ENCODE assay signal across 28 cellular contexts in genomic region chr17:39246274-39246673, GRCh38. TPM values are rescaled to one million over a fixed set of nuclear protein-coding genes. Genes with fewer than 3 reads are reported as not detected.
DNase-seq lines count a peak whose midpoint lies in the region; ATAC-seq, FAIRE-seq and TF ChIP-seq lines count a peak whose summit lies in the region.
"Had no signal": no experiment of that assay in that cellular context is flagged by ENCODE, and none has a peak within 500 bp of the region (broad histone marks: within the 10 kb centered on the region; RNA-seq: fewer than 3 reads in every experiment).

No MANE protein-coding gene starts in this region.

- H3K9me3 ChIP-seq in neuronal stem cell (replicated peaks in 1 of 2; ENCODE audit: control insufficient read depth in 2 of 2, insufficient read depth in 1 of 2, low read depth in 1 of 2, low read length in 2 of 2), result no peaks in the 10 kb centered on the region
- H3K9me3 ChIP-seq in CD8-positive, alpha-beta T cell (ENCODE audit: low read length), result no peaks in the 10 kb centered on the region
- H3K9me3 ChIP-seq: heart left ventricle, prostate gland, SJCRH30 had no signal

- CTCF ChIA-PET in CD8-positive, alpha-beta T cell (lab: Charles Lee), result interaction anchor here (0.8 to 20.4 kb wide), 7 partner anchors 14 to 570 kb away, joined by 3 to 429 read pairs (median 4); partner anchors contain the start of gene RPL19

- WGBS in neuronal stem cell (ENCODE audit: extremely low coverage in 2 of 2, insufficient read length in 2 of 2, insufficient replicate concordance in 1 of 2), 2 donors, result no CpG with 5 or more reads among the region's 3 CpGs

- intact Hi-C loops in CD8-positive, alpha-beta T cell (cut with DNase I, micrococcal nuclease), result no loop called here

- no peak overlapping the region for H3K9ac ChIP-seq in neuronal stem cell (ENCODE audit: low read depth, low read length, poor library complexity)
- H3K9ac ChIP-seq: neural progenitor cell had no signal

- no peak overlapping the region for H2BK15ac ChIP-seq in neuronal stem cell (ENCODE audit: low read length)

- no peak overlapping the region for H3K27ac Mint-ChIP-seq in CD8-positive, alpha-beta T cell
- no peak overlapping the region for H3K27ac Mint-ChIP-seq in progenitor cell of endocrine pancreas
- H3K27ac Mint-ChIP-seq: activated CD8-positive, alpha-beta T cell treated with anti-CD3 and anti-CD28 coated beads, Interleukin-2, amount 10 ng/mL, durations not matched to agents 7 days and 5 days; neural progenitor cell; type B pancreatic cell had no signal

- no peak for ATAC-seq in CD8-positive, alpha-beta T cell
- ATAC-seq: activated CD4-positive, CD25-positive, alpha-beta regulatory T cell treated with anti-CD3 and anti-CD28 coated beads, Interleukin-2, amount 50 U/mL, for 24 hours; activated CD8-positive, alpha-beta T cell treated with anti-CD3 and anti-CD28 coated beads, Interleukin-2, amount 10 ng/mL, durations not matched to agents 7 days and 5 days; activated T-cell treated with anti-CD3 and anti-CD28 coated beads, Interleukin-2, amount 50 U/mL, for 4 hours; heart left ventricle had no signal

- H3K4ac ChIP-seq in neuronal stem cell (ENCODE audit: low read length), result no peak overlapping the region

- no peak overlapping the region for H2AK5ac ChIP-seq in neuronal stem cell (ENCODE audit: low read depth, low read length)

- no peak overlapping the region for H3K4me3 ChIP-seq in H7 (ENCODE audit: insufficient read depth, low read depth, low read length)
- no peak overlapping the region for H3K4me3 ChIP-seq in bronchial epithelial cell (ENCODE audit: low read depth, low read length)
- no peak overlapping the region for H3K4me3 ChIP-seq in neuronal stem cell (ENCODE audit: low read length in 2 of 2)
- H3K4me3 ChIP-seq in CD8-positive, alpha-beta T cell (ENCODE audit: low read depth, low read length), result no peak overlapping the region
- H3K4me3 ChIP-seq: heart left ventricle, neural progenitor cell, prostate gland, SJCRH30 had no signal

- peaks cover 2% of the 10 kb centered on the region for H3K27me3 Mint-ChIP-seq in CD8-positive, alpha-beta T cell (ENCODE audit: low read depth)
- peaks cover 57% of the 10 kb centered on the region for H3K27me3 Mint-ChIP-seq in progenitor cell of endocrine pancreas

- H3K14ac ChIP-seq in neuronal stem cell (ENCODE audit: low read length), result no peak overlapping the region

- no peaks in the 10 kb centered on the region for H3K9me3 Mint-ChIP-seq in CD8-positive, alpha-beta T cell
- H3K9me3 Mint-ChIP-seq in progenitor cell of endocrine pancreas (ENCODE audit: low read depth), result no peaks in the 10 kb centered on the region
- H3K9me3 Mint-ChIP-seq: activated T-cell treated with anti-CD3 and anti-CD28 coated beads, Interleukin-2, amount 50 U/mL, for 4 hours; neural progenitor cell; type B pancreatic cell had no signal

- H3K4me3 Mint-ChIP-seq in CD8-positive, alpha-beta T cell, result no peak overlapping the region
- H3K4me3 Mint-ChIP-seq in progenitor cell of endocrine pancreas (ENCODE audit: low read depth), result no peak overlapping the region
- H3K4me3 Mint-ChIP-seq: activated CD8-positive, alpha-beta T cell treated with anti-CD3 and anti-CD28 coated beads, Interleukin-2, amount 10 ng/mL, durations not matched to agents 7 days and 5 days; activated T-cell treated with anti-CD3 and anti-CD28 coated beads, Interleukin-2, amount 50 U/mL, for 4 hours; neural progenitor cell; type B pancreatic cell had no signal

- H3K4me2 ChIP-seq in neuronal stem cell (ENCODE audit: insufficient read depth, low read length, poor library complexity, severe bottlenecking), result no peak overlapping the region
- H3K4me2 ChIP-seq: neural progenitor cell had no signal

- H3K4me1 Mint-ChIP-seq in CD8-positive, alpha-beta T cell (ENCODE audit: low read depth), result peaks cover 12% of the 10 kb centered on the region
- H3K4me1 Mint-ChIP-seq in progenitor cell of endocrine pancreas (ENCODE audit: low read depth), result peaks cover 1% of the 10 kb centered on the region

- H2AFZ ChIP-seq in neuronal stem cell (ENCODE audit: low read length), result no peak overlapping the region
- H2AFZ ChIP-seq: neural progenitor cell had no signal

- H3K4me1 ChIP-seq in neuronal stem cell (ENCODE audit: control insufficient read depth in 2 of 2, insufficient read depth in 1 of 2, low read depth in 1 of 2, low read length in 2 of 2), result peaks cover 0 to 2% of the 10 kb centered on the region in 2 donors
- peaks cover 14% of the 10 kb centered on the region for H3K4me1 ChIP-seq in CD8-positive, alpha-beta T cell (ENCODE audit: insufficient read depth, low read length)
- H3K4me1 ChIP-seq: prostate gland had no signal

- no peak overlapping the region for H2BK120ac ChIP-seq in neuronal stem cell (ENCODE audit: low read depth, low read length)

- no peak overlapping the region for H2BK5ac ChIP-seq in neuronal stem cell (ENCODE audit: low read length)

- H3K36me3 Mint-ChIP-seq in CD8-positive, alpha-beta T cell, result no peaks in the 10 kb centered on the region
- H3K36me3 Mint-ChIP-seq in progenitor cell of endocrine pancreas (ENCODE audit: insufficient read depth), result peaks cover 4% of the 10 kb centered on the region
- H3K36me3 Mint-ChIP-seq: neural progenitor cell, type B pancreatic cell had no signal

- peak overlapping the region; percentile 1 for H3K23ac ChIP-seq in neuronal stem cell (ENCODE audit: low read depth, low read length, poor library complexity)

- H3K18ac ChIP-seq in neuronal stem cell (ENCODE audit: low read length), result no peak overlapping the region

- DNase-seq in DMS 273 (lab: John Stamatoyannopoulos, UW; ENCODE audit: unreplicated experiment), result peak; percentile 32
- no peak for DNase-seq in DMS 273 treated with DMSO at 0.1 percent for 48 hours (lab: John Stamatoyannopoulos, UW)
- DNase-seq in H7, result peak; percentile 44
- DNase-seq in bronchial epithelial cell (ENCODE audit: low read depth), result no peak
- DNase-seq in neuronal stem cell (ENCODE audit: low spot score), result no peak
- no peak for DNase-seq in activated gamma-delta T cell (lab: John Stamatoyannopoulos, UW)
- no peak for DNase-seq in CD8-positive, alpha-beta T cell
- DNase-seq in progenitor cell of endocrine pancreas (ENCODE audit: low spot score, unreplicated experiment), result no peak
- DNase-seq: activated CD8-positive, alpha-beta T cell treated with anti-CD3 and anti-CD28 coated beads, Interleukin-2, amount 10 ng/mL, durations not matched to agents 7 days and 5 days; activated naive CD4-positive, alpha-beta T cell treated with anti-CD3 and anti-CD28 coated beads, Interleukin-2, amount 50 U/mL, for 16 hours; activated T-cell treated with anti-CD3 and anti-CD28 coated beads, Interleukin-2, amount 50 U/mL, for 4 hours; central memory CD4-positive, alpha-beta T cell; HCEC 1CT; heart left ventricle; mammary epithelial cell; MM.1S; NCI-H1436; NCI-H2171; NCI-H524 treated with DMSO at 0.1 percent for 48 hours; SJCRH30; stimulated activated CD4-positive, alpha-beta T cell treated with anti-CD3 and anti-CD28 coated beads, Interleukin-1b, Interleukin-23, amount 100 ng/mL, for 48 hours had no signal

- POLR2A ChIA-PET in CD8-positive, alpha-beta T cell (lab: Charles Lee), result interaction anchor here (0.8 to 3.3 kb wide), 2 partner anchors 38 to 263 kb away, joined by 3 to 39 read pairs; no protein-coding TSS in a partner anchor

- H2BK12ac ChIP-seq in neuronal stem cell (ENCODE audit: low read length), result no peak overlapping the region

- no peak overlapping the region for H3K27ac ChIP-seq in neuronal stem cell (replicated peaks; ENCODE audit: low read length)
- H3K27ac ChIP-seq in CD8-positive, alpha-beta T cell (ENCODE audit: low read depth, low read length), result no peak overlapping the region
- H3K27ac ChIP-seq: 22Rv1, heart left ventricle, neural progenitor cell, prostate gland, SJCRH30 had no signal

- FAIRE-seq in bronchial epithelial cell (lab: Jason Lieb, UNC), result no peak
- FAIRE-seq: RCC 7860 had no signal

- H4K91ac ChIP-seq in neuronal stem cell (ENCODE audit: low read depth, low read length, poor library complexity), result no peak overlapping the region

- H3K36me3 ChIP-seq in H7 (replicated peaks; ENCODE audit: control insufficient read depth, insufficient read depth, low read length), result no peaks in the 10 kb centered on the region
- no peaks in the 10 kb centered on the region for H3K36me3 ChIP-seq in bronchial epithelial cell (ENCODE audit: control insufficient read depth, insufficient read depth, low read length)
- H3K36me3 ChIP-seq in neuronal stem cell (replicated peaks in 1 of 2; ENCODE audit: control insufficient read depth in 2 of 2, insufficient read depth in 2 of 2, low read length in 2 of 2), result no peaks in the 10 kb centered on the region
- H3K36me3 ChIP-seq in CD8-positive, alpha-beta T cell (ENCODE audit: insufficient read depth, low read length), result no peaks in the 10 kb centered on the region
- H3K36me3 ChIP-seq: neural progenitor cell, prostate gland, SJCRH30 had no signal

- H3K27me3 ChIP-seq in H7 (ENCODE audit: control insufficient read depth, insufficient read depth, low read length), result no peaks in the 10 kb centered on the region
- H3K27me3 ChIP-seq in bronchial epithelial cell (ENCODE audit: control insufficient read depth, insufficient read depth, low read length), result no peaks in the 10 kb centered on the region
- H3K27me3 ChIP-seq in neuronal stem cell (ENCODE audit: control insufficient read depth in 3 of 3, insufficient read depth in 3 of 3, low read depth in 1 of 3, low read length in 3 of 3), result no peaks in the 10 kb centered on the region
- H3K27me3 ChIP-seq in CD8-positive, alpha-beta T cell (ENCODE audit: insufficient read depth, low read length), result no peaks in the 10 kb centered on the region
- H3K27me3 ChIP-seq: heart left ventricle, neural progenitor cell, SJCRH30 had no signal

- H3K79me1 ChIP-seq in neuronal stem cell (ENCODE audit: low read depth, low read length), result no peaks in the 10 kb centered on the region

- TF ChIP-seq CTCF in bronchial epithelial cell (IDR thresholded peaks at IDR 0.05; ENCODE audit: insufficient read depth, low read length, severe bottlenecking), result peak; percentile 11
- TF ChIP-seq CTCF in CD8-positive, alpha-beta T cell (IDR thresholded peaks at IDR 0.05), result no peak
- TF ChIP-seq CTCF in progenitor cell of endocrine pancreas (IDR thresholded peaks at IDR 0.05; ENCODE audit: unreplicated experiment), result no peak

- H4K8ac ChIP-seq in neuronal stem cell (ENCODE audit: low read depth, low read length), result no peak overlapping the region

RNA-seq across cellular contexts. Expression of gene STAC2, which starts 20.5 kb away (rescaled TPM):
- total RNA-seq in H7 (2014; rRNA removed; shearing (Covaris generic)), result 0.15 and 0.59 TPM in 2 replicates
- total RNA-seq in bronchial epithelial cell (not detected in 2 replicates), progenitor cell of endocrine pancreas (not detected in 2 replicates)
- polyA plus RNA-seq in neuronal stem cell (2013, experiment 1 of 2), result 3.2 TPM
- polyA plus RNA-seq in neuronal stem cell (2013, experiment 2 of 2), result 3.3 TPM
- under 1 TPM; 0.11 to 0.17 TPM for total RNA-seq in CD8-positive, alpha-beta T cell
- total RNA-seq: activated CD8-positive, alpha-beta T cell treated with anti-CD3 and anti-CD28 coated beads, Interleukin-2, amount 10 ng/mL, durations not matched to agents 7 days and 5 days; activated T-cell treated with anti-CD3 and anti-CD28 coated beads, Interleukin-2, amount 50 U/mL, for 4 hours; mammary epithelial cell; SJCRH30; skeletal muscle tissue had no signal
- polyA plus RNA-seq: mammary epithelial cell had no signal

RNA-seq across cellular contexts. Expression of gene RPL19, which starts 46.2 kb away (rescaled TPM):
- total RNA-seq in H7 (2014; rRNA removed; shearing (Covaris generic)), result 2,113 and 2,304 TPM in 2 replicates
- total RNA-seq in bronchial epithelial cell (2,288 and 3,067 TPM in 2 replicates), progenitor cell of endocrine pancreas (1,229 and 1,297 TPM in 2 replicates)
- polyA plus RNA-seq in neuronal stem cell (2013, experiment 1 of 2), result 2,934 TPM
- 2,874 TPM for polyA plus RNA-seq in neuronal stem cell (2013, experiment 2 of 2)
- total RNA-seq in CD8-positive, alpha-beta T cell, result 1,000 to 10,000 TPM; 3,808 to 3,896 TPM

RNA-seq across cellular contexts. Expression of gene CACNB1, which starts 48.8 kb away (rescaled TPM):
- 3.8 and 9.1 TPM in 2 replicates for total RNA-seq in H7 (2014; rRNA removed; shearing (Covaris generic))
- 4.7 and 4.9 TPM in 2 replicates for total RNA-seq in bronchial epithelial cell
- polyA plus RNA-seq in neuronal stem cell (2013, experiment 1 of 2), result 5.8 TPM
- 5.9 TPM for polyA plus RNA-seq in neuronal stem cell (2013, experiment 2 of 2)
- total RNA-seq in CD8-positive, alpha-beta T cell, result 10 to 100 TPM in 1 of 2 experiments, 1 to 10 TPM in 1; 9.1 to 11.8 TPM
- 11.3 and 13.8 TPM in 2 replicates for total RNA-seq in progenitor cell of endocrine pancreas

Comparison
In these comparisons a context has a peak if more than half of its experiments do, and no peak if none do; other contexts are left out.
1. DNase-seq: peak in DMS 273 (single experiment) and H7 (single experiment); none in DMS 273 treated with DMSO at 0.1 percent for 48 hours (single experiment), bronchial epithelial cell (single experiment), neuronal stem cell (single experiment), activated gamma-delta T cell (single experiment), CD8-positive, alpha-beta T cell (0 of 7) and progenitor cell of endocrine pancreas (single experiment).